In the genomic region with DNA sequence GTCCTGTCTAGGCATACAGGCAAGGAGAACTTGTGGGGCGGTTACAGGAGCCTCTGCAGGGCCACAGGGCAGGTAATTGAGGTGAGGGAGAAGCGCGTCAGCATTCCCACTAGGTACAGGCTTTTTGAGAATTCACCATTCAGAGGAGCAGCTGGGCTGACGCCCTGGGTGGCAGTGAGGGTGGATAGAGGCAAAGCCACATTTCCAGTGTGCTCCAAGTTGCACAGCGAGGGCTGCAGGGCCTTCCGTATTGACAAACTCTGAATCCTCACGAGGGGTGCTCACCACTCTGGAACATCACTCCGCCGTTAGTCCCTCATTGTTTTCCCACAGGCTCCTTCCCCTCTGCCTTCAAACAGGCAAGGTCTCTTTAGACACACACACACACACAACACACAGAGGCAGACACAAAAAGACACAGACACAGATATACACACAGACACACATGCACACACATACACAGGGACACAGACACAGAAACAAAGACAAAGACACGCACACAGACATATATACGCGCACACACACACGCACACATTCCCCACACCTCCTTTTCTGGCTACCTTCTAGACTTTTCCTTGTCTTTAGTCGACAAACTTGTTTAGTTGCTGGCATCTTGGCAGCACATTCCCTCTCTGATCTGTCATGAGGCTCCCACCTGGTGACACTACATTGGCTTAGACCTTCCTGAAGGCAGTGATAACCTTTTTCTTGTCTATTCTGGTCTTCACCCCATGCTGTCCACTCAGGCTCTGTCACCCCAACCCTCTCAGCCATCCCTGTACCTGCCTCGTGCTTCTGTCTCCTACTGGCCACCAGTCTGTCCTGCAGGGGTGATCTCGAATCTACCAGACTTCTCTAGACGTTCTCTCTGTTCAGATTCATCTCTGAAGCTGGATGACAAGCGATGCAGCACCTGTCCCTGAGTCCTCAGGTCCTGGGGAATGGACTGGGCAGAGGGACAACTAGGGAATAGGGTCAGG, we compare ENCODE assay signal across 24 cellular contexts.
DNase-seq lines count a peak whose midpoint lies in the region; ATAC-seq, FAIRE-seq and TF ChIP-seq lines count a peak whose summit lies in the region.
"Had no signal": no experiment of that assay in that cellular context is flagged by ENCODE, and none has a peak within 500 bp of the region (broad histone marks: within the 10 kb centered on the region; RNA-seq: fewer than 3 reads in every experiment).

No MANE protein-coding gene starts in this region.

- no peak overlapping the region for H3K9ac ChIP-seq in H9 (ENCODE audit: extremely low read depth, insufficient read length, low read length)
- H3K9ac ChIP-seq: BLaER1 treated with 17β-estradiol and CSF1 and Interleukin-3, amounts not matched to agents 10 nM and 100 nM; SK-N-SH had no signal

- H3K9me3 Mint-ChIP-seq in H9 (no peaks in the 10 kb centered on the region), nephron progenitor cell (no peaks in the 10 kb centered on the region), Calu3 (ENCODE audit: low read depth, unreplicated experiment) (no peaks in the 10 kb centered on the region)
- H3K9me3 Mint-ChIP-seq: activated naive CD4-positive, alpha-beta T cell treated with anti-CD3 and anti-CD28 coated beads, Interleukin-2, amount 50 U/mL, for 72 hours had no signal

- BruUV-seq in Calu3 (replicated peaks; lab: Mats Ljungman, UMichigan) = no TSS peak

- H3K27ac Mint-ChIP-seq in H9 (no peak overlapping the region; a peak in 2 of 7 replicates), nephron progenitor cell (peak overlapping the region; percentile 0), Calu3 (ENCODE audit: unreplicated experiment) (no peak overlapping the region)
- H3K27ac Mint-ChIP-seq: activated naive CD4-positive, alpha-beta T cell treated with anti-CD3 and anti-CD28 coated beads, Interleukin-2, amount 50 U/mL, for 72 hours had no signal

- no peak overlapping the region for H2BK15ac ChIP-seq in H9 (ENCODE audit: low read depth, low read length)

- peaks cover 27% of the 10 kb centered on the region in 2 experiments for H3K4me1 Mint-ChIP-seq in H9
- peaks cover 43% of the 10 kb centered on the region for H3K4me1 Mint-ChIP-seq in nephron progenitor cell
- peaks cover 30% of the 10 kb centered on the region for H3K4me1 Mint-ChIP-seq in Calu3 (ENCODE audit: low read depth, unreplicated experiment)

- no peaks in the 10 kb centered on the region for H3K79me2 ChIP-seq in H9 (ENCODE audit: insufficient read depth, low read length)

- DNase-seq in H9 (no peak), bronchial epithelial cell (ENCODE audit: low read depth) (no peak), nephron progenitor cell (no peak), GM03348 (ENCODE audit: low spot score) (no peak), dermis blood vessel endothelial cell (no peak), Calu3 (no peak)
- DNase-seq: aorta; effector CD8-positive, alpha-beta T cell; esophagus squamous epithelium; GF-D8; GOT3; kidney; mammary epithelial cell; NCI-H1436; NCI-H510A treated with DMSO at 0.1 percent for 48 hours; SK-N-SH had no signal

- peak; percentile 70 for FAIRE-seq in bronchial epithelial cell (lab: Jason Lieb, UNC)
- FAIRE-seq: kidney had no signal

- H3K23me2 ChIP-seq in H9 (ENCODE audit: insufficient read length, low read depth, low read length, poor library complexity, severe bottlenecking) = no peaks in the 10 kb centered on the region

- no CpG with 5 or more reads among the region's 18 CpGs for WGBS in H9 (ENCODE audit: extremely low coverage, insufficient read length, low lambda C conversion rate)

- no peaks in the 10 kb centered on the region for H4K20me1 ChIP-seq in H9 (ENCODE audit: control insufficient read depth, insufficient read depth, insufficient read length)
- H4K20me1 ChIP-seq: BLaER1 treated with 17β-estradiol and CSF1 and Interleukin-3, amounts not matched to agents 10 nM and 100 nM had no signal

- H2AFZ ChIP-seq in H9 (ENCODE audit: low read length) = no peak overlapping the region

- H4K5ac ChIP-seq in H9 (ENCODE audit: insufficient read length, low read depth, low read length) = no peak overlapping the region

- ATAC-seq in HG03378 (IDR thresholded peaks at IDR 0.05; ENCODE audit: unreplicated experiment) = no peak
- ATAC-seq: activated naive CD4-positive, alpha-beta T cell treated with anti-CD3 and anti-CD28 coated beads, Interleukin-2, amount 50 U/mL, for 72 hours; sciatic nerve had no signal

- no peak overlapping the region for H3K18ac ChIP-seq in H9 (ENCODE audit: insufficient read length, low read depth, low read length)

- no peak overlapping the region for H2BK12ac ChIP-seq in H9 (ENCODE audit: insufficient read length, low read depth, low read length)

- intact Hi-C loops in Calu3 (cut with micrococcal nuclease; ENCODE audit: unreplicated experiment) = loop anchor here (5.0 to 10.0 kb wide), 4 partner anchors 75 to 607 kb away; no protein-coding TSS in a partner anchor

- no peak overlapping the region for H3K4me2 ChIP-seq in H9 (ENCODE audit: insufficient read depth, insufficient read length, low read length)
- H3K4me2 ChIP-seq: SK-N-SH had no signal

- H4K91ac ChIP-seq in H9 (ENCODE audit: insufficient read length, low read depth, low read length) = no peak overlapping the region

- no peaks in the 10 kb centered on the region for H3K36me3 ChIP-seq in bronchial epithelial cell (ENCODE audit: control insufficient read depth, insufficient read depth, low read length)
- H3K36me3 ChIP-seq: BLaER1 treated with 17β-estradiol and CSF1 and Interleukin-3, amounts not matched to agents 10 nM and 100 nM; esophagus squamous epithelium; suprapubic skin; vagina had no signal

- H3K14ac ChIP-seq in H9 (ENCODE audit: insufficient read depth, low read length) = no peak overlapping the region

- H3K27me3 Mint-ChIP-seq in H9 (ENCODE audit: low read depth) = peaks cover 8% of the 10 kb centered on the region
- H3K27me3 Mint-ChIP-seq in nephron progenitor cell (ENCODE audit: low read depth, poor library complexity) = peaks cover 37% of the 10 kb centered on the region
- H3K27me3 Mint-ChIP-seq in Calu3 (ENCODE audit: unreplicated experiment) = peaks cover 12% of the 10 kb centered on the region

- H3K79me1 ChIP-seq in H9 (ENCODE audit: insufficient read depth, low read depth, low read length, poor library complexity, severe bottlenecking) = no peaks in the 10 kb centered on the region

- no peak overlapping the region for H3T11ph ChIP-seq in H9 (ENCODE audit: low read length)

- H2AK5ac ChIP-seq in H9 (ENCODE audit: insufficient read length, low read length) = no peak overlapping the region

- H3K27ac ChIP-seq in C4-2B (peak overlapping the region; percentile 9; the same call in 1 of the 2 replicates), H9 (ENCODE audit: insufficient read length, low read depth, low read length) (no peak overlapping the region)
- H3K27ac ChIP-seq: BLaER1 treated with 17β-estradiol and CSF1 and Interleukin-3, amounts not matched to agents 10 nM and 100 nM; esophagus squamous epithelium; suprapubic skin; vagina; VCaP had no signal

- peaks cover 4% of the 10 kb centered on the region; the same call in 1 of the 2 replicates for H3K4me1 ChIP-seq in H9 (ENCODE audit: insufficient read depth, low read length)

- H2BK20ac ChIP-seq in H9 (ENCODE audit: low read depth, low read length, poor library complexity, severe bottlenecking) = no peak overlapping the region

- no peaks in the 10 kb centered on the region for H3K36me3 Mint-ChIP-seq in H9 (ENCODE audit: insufficient read depth in 1 of 3, low read depth in 3 of 3)
- H3K36me3 Mint-ChIP-seq in nephron progenitor cell (ENCODE audit: low read depth) = no peaks in the 10 kb centered on the region
- H3K36me3 Mint-ChIP-seq in Calu3 (ENCODE audit: insufficient read depth, unreplicated experiment) = no peaks in the 10 kb centered on the region
- H3K36me3 Mint-ChIP-seq: activated naive CD4-positive, alpha-beta T cell treated with anti-CD3 and anti-CD28 coated beads, Interleukin-2, amount 50 U/mL, for 72 hours had no signal

- no peak; the same call in 1 of the 2 replicates for TF ChIP-seq CTCF in C4-2B (conservative IDR thresholded peaks at IDR 0.05)
- 0 out of 3 replicates have a peak, but pooled peaks have one; percentile 18 for TF ChIP-seq CTCF in H9 (conservative IDR thresholded peaks at IDR 0.05)
- no peak for TF ChIP-seq CTCF in bronchial epithelial cell (IDR thresholded peaks at IDR 0.05; ENCODE audit: insufficient read depth, low read length, severe bottlenecking)
- TF ChIP-seq CTCF in nephron progenitor cell (IDR thresholded peaks at IDR 0.05) = no peak
- no peak for TF ChIP-seq CTCF in Calu3 (IDR thresholded peaks at IDR 0.05; ENCODE audit: unreplicated experiment)

- no peaks in the 10 kb centered on the region for H3K9me3 ChIP-seq in H9 (ENCODE audit: control insufficient read depth, low read depth, low read length)
- H3K9me3 ChIP-seq: BLaER1 treated with 17β-estradiol and CSF1 and Interleukin-3, amounts not matched to agents 10 nM and 100 nM; esophagus squamous epithelium; SK-N-SH; suprapubic skin; vagina had no signal

- no peak overlapping the region for H3K4me3 ChIP-seq in bronchial epithelial cell (ENCODE audit: low read depth, low read length)
- H3K4me3 ChIP-seq: BLaER1 treated with 17β-estradiol and CSF1 and Interleukin-3, amounts not matched to agents 10 nM and 100 nM; esophagus squamous epithelium; suprapubic skin; vagina had no signal

- H3K56ac ChIP-seq in H9 (ENCODE audit: insufficient read length, low read depth, low read length) = no peak overlapping the region

- no peak overlapping the region for H2BK120ac ChIP-seq in H9 (ENCODE audit: low read depth, low read length, poor library complexity, severe bottlenecking)

- H3K4me3 Mint-ChIP-seq in H9 (no peak overlapping the region), nephron progenitor cell (no peak overlapping the region), Calu3 (ENCODE audit: low read depth, unreplicated experiment) (no peak overlapping the region)

- no peak overlapping the region for H2BK5ac ChIP-seq in H9 (ENCODE audit: insufficient read length, low read length)

- H3K23ac ChIP-seq in H9 (ENCODE audit: insufficient read length, low read depth, low read length) = no peak overlapping the region

- H4K8ac ChIP-seq in H9 (replicated peaks; ENCODE audit: insufficient read length, low read depth, low read length) = no peak overlapping the region

- H3K27me3 ChIP-seq in H9 (ENCODE audit: insufficient read depth, low read length) = no peaks in the 10 kb centered on the region
- peaks cover 6% of the 10 kb centered on the region for H3K27me3 ChIP-seq in bronchial epithelial cell (ENCODE audit: control insufficient read depth, insufficient read depth, low read length)
- H3K27me3 ChIP-seq: BLaER1 treated with 17β-estradiol and CSF1 and Interleukin-3, amounts not matched to agents 10 nM and 100 nM; vagina had no signal

- H3K4ac ChIP-seq in H9 (ENCODE audit: low read depth, low read length) = no peak overlapping the region

- CTCF ChIA-PET in Calu3 (lab: Charles Lee) = no interaction called here
